1 cellular context compared by ENCODE assay signal in genomic region chr1:18907914-18908845, GRCh38.
A peak's percentile ranks its signal among the peaks of the same experiment; 100 is the strongest.
TF ChIP-seq lines count a peak whose summit lies in the region.

No MANE protein-coding gene starts in this region.

TF ChIP-seq in K562, 482 proteins besides CTCF, POLR2A, EP300 and RAD21 (continues in another document):
- TF ChIP-seq, protein P1, sequence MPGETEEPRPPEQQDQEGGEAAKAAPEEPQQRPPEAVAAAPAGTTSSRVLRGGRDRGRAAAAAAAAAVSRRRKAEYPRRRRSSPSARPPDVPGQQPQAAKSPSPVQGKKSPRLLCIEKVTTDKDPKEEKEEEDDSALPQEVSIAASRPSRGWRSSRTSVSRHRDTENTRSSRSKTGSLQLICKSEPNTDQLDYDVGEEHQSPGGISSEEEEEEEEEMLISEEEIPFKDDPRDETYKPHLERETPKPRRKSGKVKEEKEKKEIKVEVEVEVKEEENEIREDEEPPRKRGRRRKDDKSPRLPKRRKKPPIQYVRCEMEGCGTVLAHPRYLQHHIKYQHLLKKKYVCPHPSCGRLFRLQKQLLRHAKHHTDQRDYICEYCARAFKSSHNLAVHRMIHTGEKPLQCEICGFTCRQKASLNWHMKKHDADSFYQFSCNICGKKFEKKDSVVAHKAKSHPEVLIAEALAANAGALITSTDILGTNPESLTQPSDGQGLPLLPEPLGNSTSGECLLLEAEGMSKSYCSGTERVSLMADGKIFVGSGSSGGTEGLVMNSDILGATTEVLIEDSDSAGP (CRISPR knock-in tag; IDR thresholded peaks at IDR 0.05), result no peak
- peak; percentile 76; the same call in 1 of the 2 replicates for TF ChIP-seq ZNF589 (CRISPR knock-in tag; IDR thresholded peaks at IDR 0.05; ENCODE audit: low read depth)
- no peak for TF ChIP-seq KDM4B (IDR thresholded peaks at IDR 0.05; ENCODE audit: borderline replicate concordance in 2 of 2, low read depth in 1 of 2)
- no peak for TF ChIP-seq MTF1 (CRISPR knock-in tag; IDR thresholded peaks at IDR 0.05; ENCODE audit: borderline replicate concordance)
- TF ChIP-seq RBBP5 (IDR thresholded peaks at IDR 0.05; ENCODE audit: borderline replicate concordance, insufficient read depth, low read length, poor library complexity, severe bottlenecking), result peak; percentile 19
- no peak for TF ChIP-seq NBN (IDR thresholded peaks at IDR 0.05; ENCODE audit: low read depth)
- no peak for TF ChIP-seq UBTF (IDR thresholded peaks at IDR 0.05; ENCODE audit: borderline replicate concordance in 1 of 2, low read depth in 2 of 2, low read length in 2 of 2)
- no peak for TF ChIP-seq ZFPM2 (CRISPR knock-in tag; IDR thresholded peaks at IDR 0.05)
- no peak for TF ChIP-seq TAL1 (IDR thresholded peaks at IDR 0.05)
- no peak for TF ChIP-seq GTF2F1 (IDR thresholded peaks at IDR 0.05; ENCODE audit: low read depth, low read length)
- TF ChIP-seq MYC (IDR thresholded peaks at IDR 0.05; ENCODE audit: low read depth, low read length), result 0 out of 2 replicates have a peak, but pooled peaks have one; percentile 1
- TF ChIP-seq MYC (CRISPR knock-in tag; IDR thresholded peaks at IDR 0.05; ENCODE audit: borderline replicate concordance, low read depth), result 0 out of 2 replicates have a peak, but pooled peaks have one; percentile 25
- no peak for TF ChIP-seq HNRNPLL (IDR thresholded peaks at IDR 0.05; ENCODE audit: low read depth, low read length, poor library complexity, severe bottlenecking)
- no peak for TF ChIP-seq KAT8 (IDR thresholded peaks at IDR 0.05; ENCODE audit: low read depth)
- TF ChIP-seq, protein P2, sequence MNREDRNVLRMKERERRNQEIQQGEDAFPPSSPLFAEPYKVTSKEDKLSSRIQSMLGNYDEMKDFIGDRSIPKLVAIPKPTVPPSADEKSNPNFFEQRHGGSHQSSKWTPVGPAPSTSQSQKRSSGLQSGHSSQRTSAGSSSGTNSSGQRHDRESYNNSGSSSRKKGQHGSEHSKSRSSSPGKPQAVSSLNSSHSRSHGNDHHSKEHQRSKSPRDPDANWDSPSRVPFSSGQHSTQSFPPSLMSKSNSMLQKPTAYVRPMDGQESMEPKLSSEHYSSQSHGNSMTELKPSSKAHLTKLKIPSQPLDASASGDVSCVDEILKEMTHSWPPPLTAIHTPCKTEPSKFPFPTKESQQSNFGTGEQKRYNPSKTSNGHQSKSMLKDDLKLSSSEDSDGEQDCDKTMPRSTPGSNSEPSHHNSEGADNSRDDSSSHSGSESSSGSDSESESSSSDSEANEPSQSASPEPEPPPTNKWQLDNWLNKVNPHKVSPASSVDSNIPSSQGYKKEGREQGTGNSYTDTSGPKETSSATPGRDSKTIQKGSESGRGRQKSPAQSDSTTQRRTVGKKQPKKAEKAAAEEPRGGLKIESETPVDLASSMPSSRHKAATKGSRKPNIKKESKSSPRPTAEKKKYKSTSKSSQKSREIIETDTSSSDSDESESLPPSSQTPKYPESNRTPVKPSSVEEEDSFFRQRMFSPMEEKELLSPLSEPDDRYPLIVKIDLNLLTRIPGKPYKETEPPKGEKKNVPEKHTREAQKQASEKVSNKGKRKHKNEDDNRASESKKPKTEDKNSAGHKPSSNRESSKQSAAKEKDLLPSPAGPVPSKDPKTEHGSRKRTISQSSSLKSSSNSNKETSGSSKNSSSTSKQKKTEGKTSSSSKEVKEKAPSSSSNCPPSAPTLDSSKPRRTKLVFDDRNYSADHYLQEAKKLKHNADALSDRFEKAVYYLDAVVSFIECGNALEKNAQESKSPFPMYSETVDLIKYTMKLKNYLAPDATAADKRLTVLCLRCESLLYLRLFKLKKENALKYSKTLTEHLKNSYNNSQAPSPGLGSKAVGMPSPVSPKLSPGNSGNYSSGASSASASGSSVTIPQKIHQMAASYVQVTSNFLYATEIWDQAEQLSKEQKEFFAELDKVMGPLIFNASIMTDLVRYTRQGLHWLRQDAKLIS (CRISPR knock-in tag; IDR thresholded peaks at IDR 0.05), result no peak
- TF ChIP-seq THRA (IDR thresholded peaks at IDR 0.05), result no peak
- TF ChIP-seq ZNF830 (CRISPR knock-in tag; IDR thresholded peaks at IDR 0.05), result 0 out of 2 replicates have a peak, but pooled peaks have one; percentile 9
- no peak for TF ChIP-seq ZC3H11A (IDR thresholded peaks at IDR 0.05; ENCODE audit: low read depth, low read length)
- TF ChIP-seq USF1 (CRISPR knock-in tag; IDR thresholded peaks at IDR 0.05), result no peak; the same call in 1 of the 2 replicates
- 0 out of 2 replicates have a peak, but pooled peaks have one; percentile 12 for TF ChIP-seq NFRKB (IDR thresholded peaks at IDR 0.05; ENCODE audit: low read depth)
- TF ChIP-seq PRDM10 (IDR thresholded peaks at IDR 0.05; ENCODE audit: partially characterized antibody), result peak; percentile 56
- TF ChIP-seq, protein P3, sequence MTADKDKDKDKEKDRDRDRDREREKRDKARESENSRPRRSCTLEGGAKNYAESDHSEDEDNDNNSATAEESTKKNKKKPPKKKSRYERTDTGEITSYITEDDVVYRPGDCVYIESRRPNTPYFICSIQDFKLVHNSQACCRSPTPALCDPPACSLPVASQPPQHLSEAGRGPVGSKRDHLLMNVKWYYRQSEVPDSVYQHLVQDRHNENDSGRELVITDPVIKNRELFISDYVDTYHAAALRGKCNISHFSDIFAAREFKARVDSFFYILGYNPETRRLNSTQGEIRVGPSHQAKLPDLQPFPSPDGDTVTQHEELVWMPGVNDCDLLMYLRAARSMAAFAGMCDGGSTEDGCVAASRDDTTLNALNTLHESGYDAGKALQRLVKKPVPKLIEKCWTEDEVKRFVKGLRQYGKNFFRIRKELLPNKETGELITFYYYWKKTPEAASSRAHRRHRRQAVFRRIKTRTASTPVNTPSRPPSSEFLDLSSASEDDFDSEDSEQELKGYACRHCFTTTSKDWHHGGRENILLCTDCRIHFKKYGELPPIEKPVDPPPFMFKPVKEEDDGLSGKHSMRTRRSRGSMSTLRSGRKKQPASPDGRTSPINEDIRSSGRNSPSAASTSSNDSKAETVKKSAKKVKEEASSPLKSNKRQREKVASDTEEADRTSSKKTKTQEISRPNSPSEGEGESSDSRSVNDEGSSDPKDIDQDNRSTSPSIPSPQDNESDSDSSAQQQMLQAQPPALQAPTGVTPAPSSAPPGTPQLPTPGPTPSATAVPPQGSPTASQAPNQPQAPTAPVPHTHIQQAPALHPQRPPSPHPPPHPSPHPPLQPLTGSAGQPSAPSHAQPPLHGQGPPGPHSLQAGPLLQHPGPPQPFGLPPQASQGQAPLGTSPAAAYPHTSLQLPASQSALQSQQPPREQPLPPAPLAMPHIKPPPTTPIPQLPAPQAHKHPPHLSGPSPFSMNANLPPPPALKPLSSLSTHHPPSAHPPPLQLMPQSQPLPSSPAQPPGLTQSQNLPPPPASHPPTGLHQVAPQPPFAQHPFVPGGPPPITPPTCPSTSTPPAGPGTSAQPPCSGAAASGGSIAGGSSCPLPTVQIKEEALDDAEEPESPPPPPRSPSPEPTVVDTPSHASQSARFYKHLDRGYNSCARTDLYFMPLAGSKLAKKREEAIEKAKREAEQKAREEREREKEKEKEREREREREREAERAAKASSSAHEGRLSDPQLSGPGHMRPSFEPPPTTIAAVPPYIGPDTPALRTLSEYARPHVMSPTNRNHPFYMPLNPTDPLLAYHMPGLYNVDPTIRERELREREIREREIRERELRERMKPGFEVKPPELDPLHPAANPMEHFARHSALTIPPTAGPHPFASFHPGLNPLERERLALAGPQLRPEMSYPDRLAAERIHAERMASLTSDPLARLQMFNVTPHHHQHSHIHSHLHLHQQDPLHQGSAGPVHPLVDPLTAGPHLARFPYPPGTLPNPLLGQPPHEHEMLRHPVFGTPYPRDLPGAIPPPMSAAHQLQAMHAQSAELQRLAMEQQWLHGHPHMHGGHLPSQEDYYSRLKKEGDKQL (CRISPR knock-in tag; IDR thresholded peaks at IDR 0.05; ENCODE audit: borderline replicate concordance), result 0 out of 2 replicates have a peak, but pooled peaks have one; percentile 34
- no peak for TF ChIP-seq TARDBP (IDR thresholded peaks at IDR 0.05)
- no peak for TF ChIP-seq CGGBP1 (CRISPR knock-in tag; IDR thresholded peaks at IDR 0.05)
- TF ChIP-seq U2AF1 (optimal IDR thresholded peaks at IDR 0.05; ENCODE audit: low read depth, low read length), result no peak
- TF ChIP-seq, protein P4, sequence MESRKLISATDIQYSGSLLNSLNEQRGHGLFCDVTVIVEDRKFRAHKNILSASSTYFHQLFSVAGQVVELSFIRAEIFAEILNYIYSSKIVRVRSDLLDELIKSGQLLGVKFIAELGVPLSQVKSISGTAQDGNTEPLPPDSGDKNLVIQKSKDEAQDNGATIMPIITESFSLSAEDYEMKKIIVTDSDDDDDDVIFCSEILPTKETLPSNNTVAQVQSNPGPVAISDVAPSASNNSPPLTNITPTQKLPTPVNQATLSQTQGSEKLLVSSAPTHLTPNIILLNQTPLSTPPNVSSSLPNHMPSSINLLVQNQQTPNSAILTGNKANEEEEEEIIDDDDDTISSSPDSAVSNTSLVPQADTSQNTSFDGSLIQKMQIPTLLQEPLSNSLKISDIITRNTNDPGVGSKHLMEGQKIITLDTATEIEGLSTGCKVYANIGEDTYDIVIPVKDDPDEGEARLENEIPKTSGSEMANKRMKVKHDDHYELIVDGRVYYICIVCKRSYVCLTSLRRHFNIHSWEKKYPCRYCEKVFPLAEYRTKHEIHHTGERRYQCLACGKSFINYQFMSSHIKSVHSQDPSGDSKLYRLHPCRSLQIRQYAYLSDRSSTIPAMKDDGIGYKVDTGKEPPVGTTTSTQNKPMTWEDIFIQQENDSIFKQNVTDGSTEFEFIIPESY (CRISPR knock-in tag; IDR thresholded peaks at IDR 0.05), result 0 out of 2 replicates have a peak, but pooled peaks have one; percentile 12
- TF ChIP-seq ZNF197 (CRISPR knock-in tag; IDR thresholded peaks at IDR 0.05; ENCODE audit: low read depth), result no peak
- TF ChIP-seq SUPT5H (IDR thresholded peaks at IDR 0.05), result peak; percentile 27; the same call in 1 of the 2 replicates
- no peak for TF ChIP-seq POLR2AphosphoS2 (IDR thresholded peaks at IDR 0.05; ENCODE audit: low read length)
- no peak for TF ChIP-seq SRSF9 (IDR thresholded peaks at IDR 0.05; ENCODE audit: borderline replicate concordance, low read depth, low read length)
- TF ChIP-seq RUNX1 (IDR thresholded peaks at IDR 0.05; ENCODE audit: low read depth), result no peak
